19 cellular contexts compared by ENCODE assay signal in genomic region chr19:17937371-17937900, GRCh38. TPM values are rescaled to one million over a fixed set of nuclear protein-coding genes. Genes with fewer than 3 reads are reported as not detected.
"Had no signal": no experiment of that assay in that cellular context is flagged by ENCODE, and none has a peak within 500 bp of the region (broad histone marks: within the 10 kb centered on the region; RNA-seq: fewer than 3 reads in every experiment).

No MANE protein-coding gene starts in this region.

- DNase-seq: activated gamma-delta T cell, NCI-H1436 treated with DMSO at 0.1 percent for 48 hours, NCI-H524 treated with DMSO at 0.1 percent for 48 hours, SHP77 treated with DMSO at 0.1 percent for 48 hours had no signal

- H3K36me3 Mint-ChIP-seq: activated naive CD4-positive, alpha-beta T cell treated with anti-CD3 and anti-CD28 coated beads, Interleukin-2, amount 50 U/mL, for 24 hours had no signal

- H3K4me3 ChIP-seq: ascending aorta, cardiac muscle cell, SJSA1 had no signal

- H3K4me3 Mint-ChIP-seq: activated CD4-positive, alpha-beta T cell treated with anti-CD3 and anti-CD28 coated beads for 36 hours; activated CD4-positive, alpha-beta T cell treated with anti-CD3 and anti-CD28 coated beads, Interleukin-2, amount 10 ng/mL, durations not matched to agents 7 days and 5 days; activated CD8-positive, alpha-beta T cell treated with anti-CD3 and anti-CD28 coated beads, Interleukin-2, amount 10 ng/mL, durations not matched to agents 7 days and 5 days; activated naive CD4-positive, alpha-beta T cell treated with anti-CD3 and anti-CD28 coated beads, Interleukin-2, amount 50 U/mL, for 24 hours; activated naive CD8-positive, alpha-beta T cell treated with anti-CD3 and anti-CD28 coated beads, Interleukin-2, amount 10 ng/mL, durations not matched to agents 7 days and 5 days; activated T-cell treated with anti-CD3 and anti-CD28 coated beads, Interleukin-2, amount 50 U/mL, for 24 hours; central memory CD8-positive, alpha-beta T cell; T-cell; T-helper 17 cell; WTC11 had no signal

- H3K27me3 ChIP-seq: ascending aorta, cardiac muscle cell, SJSA1 had no signal

- H3K9me3 ChIP-seq: ascending aorta, SJSA1 had no signal

- H3K27ac Mint-ChIP-seq: activated CD4-positive, alpha-beta T cell treated with anti-CD3 and anti-CD28 coated beads for 36 hours; activated CD4-positive, alpha-beta T cell treated with anti-CD3 and anti-CD28 coated beads, Interleukin-2, amount 10 ng/mL, durations not matched to agents 7 days and 5 days; activated CD8-positive, alpha-beta T cell treated with anti-CD3 and anti-CD28 coated beads, Interleukin-2, amount 10 ng/mL, durations not matched to agents 7 days and 5 days; activated naive CD4-positive, alpha-beta T cell treated with anti-CD3 and anti-CD28 coated beads, Interleukin-2, amount 50 U/mL, for 24 hours; activated naive CD8-positive, alpha-beta T cell treated with anti-CD3 and anti-CD28 coated beads, Interleukin-2, amount 10 ng/mL, durations not matched to agents 7 days and 5 days; activated T-cell treated with anti-CD3 and anti-CD28 coated beads, Interleukin-2, amount 50 U/mL, for 24 hours; activated T-helper 2 cell treated with anti-CD3 and anti-CD28 coated beads, Interferon-gamma antibody, Interleukin-2, Interleukin-4, amounts not matched to agents 10 μg/mL and 5 μg/mL and 100 μg/mL, durations not matched to agents 14 hours and 24 hours and 36 hours; T-cell; T-helper 17 cell; WTC11 had no signal

- H3K27ac ChIP-seq: ascending aorta, cardiac muscle cell, SJSA1 had no signal

- H3K9me3 Mint-ChIP-seq: activated CD4-positive, alpha-beta T cell treated with anti-CD3 and anti-CD28 coated beads, Interleukin-2, amount 10 ng/mL, durations not matched to agents 7 days and 5 days; activated naive CD4-positive, alpha-beta T cell treated with anti-CD3 and anti-CD28 coated beads, Interleukin-2, amount 50 U/mL, for 24 hours; activated naive CD8-positive, alpha-beta T cell treated with anti-CD3 and anti-CD28 coated beads, Interleukin-2, amount 10 ng/mL, durations not matched to agents 7 days and 5 days; activated T-cell treated with anti-CD3 and anti-CD28 coated beads, Interleukin-2, amount 50 U/mL, for 24 hours; activated T-helper 2 cell treated with anti-CD3 and anti-CD28 coated beads, Interferon-gamma antibody, Interleukin-2, Interleukin-4, amounts not matched to agents 10 μg/mL and 5 μg/mL and 100 μg/mL, durations not matched to agents 14 hours and 24 hours and 36 hours; central memory CD8-positive, alpha-beta T cell; T-cell; WTC11 had no signal

- H3K36me3 ChIP-seq: cardiac muscle cell had no signal

- H3K27me3 Mint-ChIP-seq: activated CD4-positive, alpha-beta T cell treated with anti-CD3 and anti-CD28 coated beads for 36 hours; activated CD4-positive, alpha-beta T cell treated with anti-CD3 and anti-CD28 coated beads, Interleukin-2, amount 10 ng/mL, durations not matched to agents 7 days and 5 days; activated naive CD4-positive, alpha-beta T cell treated with anti-CD3 and anti-CD28 coated beads, Interleukin-2, amount 50 U/mL, for 24 hours; activated naive CD8-positive, alpha-beta T cell treated with anti-CD3 and anti-CD28 coated beads, Interleukin-2, amount 10 ng/mL, durations not matched to agents 7 days and 5 days; activated T-cell treated with anti-CD3 and anti-CD28 coated beads, Interleukin-2, amount 50 U/mL, for 24 hours; central memory CD8-positive, alpha-beta T cell; T-cell; T-helper 17 cell had no signal

RNA-seq across cellular contexts. Expression of gene KCNN1, which starts 29.5 kb away (rescaled TPM):
- total RNA-seq: activated CD4-positive, alpha-beta T cell treated with anti-CD3 and anti-CD28 coated beads, Interleukin-2, amount 10 ng/mL, durations not matched to agents 7 days and 5 days; activated CD8-positive, alpha-beta T cell treated with anti-CD3 and anti-CD28 coated beads, Interleukin-2, amount 10 ng/mL, durations not matched to agents 7 days and 5 days; activated naive CD8-positive, alpha-beta T cell treated with anti-CD3 and anti-CD28 coated beads, Interleukin-2, amount 10 ng/mL, durations not matched to agents 7 days and 5 days; ascending aorta; RPMI7951; SJSA1; T-cell; T-helper 17 cell had no signal
